In genomic region chr11:27390318-27390958, GRCh38 we compare ENCODE assay signal across 2 cellular contexts.
TF ChIP-seq lines count a peak whose summit lies in the region.

No MANE protein-coding gene starts in this region.

TF ChIP-seq in SK-N-SH, 30 proteins besides CTCF, POLR2A, EP300 and RAD21 (continued from another document):
- TF ChIP-seq MEF2A (IDR thresholded peaks at IDR 0.05; ENCODE audit: borderline replicate concordance, low read depth): no peak
- TF ChIP-seq CHD2 (IDR thresholded peaks at IDR 0.05; ENCODE audit: low read length, partially characterized antibody): no peak
- no peak for TF ChIP-seq ZBTB33 (IDR thresholded peaks at IDR 0.05; ENCODE audit: borderline replicate concordance, low read depth)
- TF ChIP-seq USF2 (IDR thresholded peaks at IDR 0.05; ENCODE audit: borderline replicate concordance, low read depth, low read length): no peak
- TF ChIP-seq FOXJ3 (CRISPR knock-in tag; IDR thresholded peaks at IDR 0.05): no peak
- no peak for TF ChIP-seq EZH2phosphoT487 (IDR thresholded peaks at IDR 0.05; ENCODE audit: borderline replicate concordance, low read depth)
- TF ChIP-seq RXRA (IDR thresholded peaks at IDR 0.05; ENCODE audit: borderline replicate concordance, low read depth): no peak
- no peak for TF ChIP-seq USF1 (IDR thresholded peaks at IDR 0.05; ENCODE audit: borderline replicate concordance, low read depth)
TF ChIP-seq in SK-N-SH: peak in this region for 0.

TF ChIP-seq in SK-N-SH treated with all-trans-retinoic acid at 6 μM for 48 hours, 23 proteins besides CTCF, POLR2A, EP300 and RAD21:
- TF ChIP-seq TSHZ2 (CRISPR knock-in tag; IDR thresholded peaks at IDR 0.05): no peak
- no peak for TF ChIP-seq CSDC2 (CRISPR knock-in tag; IDR thresholded peaks at IDR 0.05)
- TF ChIP-seq POU6F1 (CRISPR knock-in tag; IDR thresholded peaks at IDR 0.05; ENCODE audit: borderline replicate concordance, low read depth): no peak
- no peak for TF ChIP-seq TCF4 (CRISPR knock-in tag; IDR thresholded peaks at IDR 0.05; ENCODE audit: borderline replicate concordance)
- no peak for TF ChIP-seq BACH2 (CRISPR knock-in tag; IDR thresholded peaks at IDR 0.05; ENCODE audit: borderline replicate concordance)
- no peak for TF ChIP-seq RARB (CRISPR knock-in tag; IDR thresholded peaks at IDR 0.05)
- no peak for TF ChIP-seq ARNTL (CRISPR knock-in tag; IDR thresholded peaks at IDR 0.05; ENCODE audit: borderline replicate concordance, low read depth)
- TF ChIP-seq ZFP3 (CRISPR knock-in tag; IDR thresholded peaks at IDR 0.05): no peak
- TF ChIP-seq ESRRG (CRISPR knock-in tag; IDR thresholded peaks at IDR 0.05): no peak
- no peak for TF ChIP-seq PPARA (CRISPR knock-in tag; IDR thresholded peaks at IDR 0.05; ENCODE audit: borderline replicate concordance)
- no peak for TF ChIP-seq GLIS3 (CRISPR knock-in tag; IDR thresholded peaks at IDR 0.05)
- TF ChIP-seq TOX (CRISPR knock-in tag; IDR thresholded peaks at IDR 0.05; ENCODE audit: borderline replicate concordance): no peak
